ENCODE assay signal across 18 cellular contexts in the genomic region with DNA sequence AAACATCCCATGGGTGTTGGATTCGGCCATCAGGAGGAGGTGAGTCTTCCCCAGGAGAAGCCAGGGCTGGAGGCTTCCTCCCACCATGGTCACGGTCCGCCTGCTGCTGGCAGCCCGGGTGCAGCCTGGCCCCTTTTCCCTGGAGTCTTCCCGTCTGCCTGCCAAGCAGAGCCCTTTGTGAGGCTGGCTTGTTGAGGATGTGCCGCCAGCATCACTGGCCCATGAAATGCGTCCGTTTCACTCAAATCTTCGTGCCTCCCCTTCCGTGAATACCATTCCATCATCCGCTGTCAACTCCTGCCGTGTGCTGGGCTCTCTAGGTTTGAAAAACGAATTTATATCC. TPM values are rescaled to one million over a fixed set of nuclear protein-coding genes. Genes with fewer than 3 reads are reported as not detected.
DNase-seq lines count a peak whose midpoint lies in the region; ATAC-seq and TF ChIP-seq lines count a peak whose summit lies in the region.
"Had no signal": no experiment of that assay in that cellular context is flagged by ENCODE, and none has a peak within 500 bp of the region (broad histone marks: within the 10 kb centered on the region; RNA-seq: fewer than 3 reads in every experiment).

No MANE protein-coding gene starts in this region.

- no peaks in the 10 kb centered on the region for H3K4me1 ChIP-seq in SJCRH30

- H3K27me3 ChIP-seq in dorsolateral prefrontal cortex: no peaks in the 10 kb centered on the region
- no peaks in the 10 kb centered on the region for H3K27me3 ChIP-seq in SJCRH30

- H3K27ac ChIP-seq in dorsolateral prefrontal cortex: peak overlapping the region in 3 of 59 donors; percentile 0 to 10 (median 2)
- H3K27ac ChIP-seq in SJCRH30: no peak overlapping the region
- H3K27ac ChIP-seq: A549, SK-N-MC had no signal

- no peak for ATAC-seq in activated naive CD8-positive, alpha-beta T cell treated with anti-CD3 and anti-CD28 coated beads, Interleukin-2, amount 50 U/mL, for 24 hours
- ATAC-seq: A549 had no signal

- no peaks in the 10 kb centered on the region for H3K27me3 Mint-ChIP-seq in activated naive CD8-positive, alpha-beta T cell treated with anti-CD3 and anti-CD28 coated beads, Interleukin-2, amount 50 U/mL, for 24 hours
- no peaks in the 10 kb centered on the region for H3K27me3 Mint-ChIP-seq in activated naive CD8-positive, alpha-beta T cell treated with anti-CD3 and anti-CD28 coated beads for 36 hours
- H3K27me3 Mint-ChIP-seq in chondrocyte (ENCODE audit: low read depth) (no peaks in the 10 kb centered on the region), nephron progenitor cell (ENCODE audit: low read depth, poor library complexity) (no peaks in the 10 kb centered on the region), osteocyte (ENCODE audit: unreplicated experiment) (no peaks in the 10 kb centered on the region)
- H3K27me3 Mint-ChIP-seq in activated CD4-positive, alpha-beta T cell treated with anti-CD3 and anti-CD28 coated beads, Interleukin-2, amount 10 ng/mL, durations not matched to agents 24 days and 14 days: no peaks in the 10 kb centered on the region

- intact Hi-C loops in activated CD4-positive, alpha-beta T cell treated with anti-CD3 and anti-CD28 coated beads, Interleukin-2, amount 10 ng/mL, durations not matched to agents 24 days and 14 days (cut with micrococcal nuclease): no loop called here
- intact Hi-C loops in dorsolateral prefrontal cortex (cut with DNase I): no loop called here

- H3K9me3 Mint-ChIP-seq in activated naive CD8-positive, alpha-beta T cell treated with anti-CD3 and anti-CD28 coated beads, Interleukin-2, amount 50 U/mL, for 24 hours: no peaks in the 10 kb centered on the region
- H3K9me3 Mint-ChIP-seq in activated naive CD8-positive, alpha-beta T cell treated with anti-CD3 and anti-CD28 coated beads for 36 hours: no peaks in the 10 kb centered on the region
- H3K9me3 Mint-ChIP-seq in chondrocyte (ENCODE audit: low read depth) (no peaks in the 10 kb centered on the region), nephron progenitor cell (no peaks in the 10 kb centered on the region), osteocyte (ENCODE audit: unreplicated experiment) (no peaks in the 10 kb centered on the region)
- H3K9me3 Mint-ChIP-seq in activated CD4-positive, alpha-beta T cell treated with anti-CD3 and anti-CD28 coated beads, Interleukin-2, amount 10 ng/mL, durations not matched to agents 24 days and 14 days: no peaks in the 10 kb centered on the region

- H3K4me3 ChIP-seq in dorsolateral prefrontal cortex (no peak overlapping the region), SJCRH30 (no peak overlapping the region)
- H3K4me3 ChIP-seq: A549, SK-N-MC had no signal

- TF ChIP-seq CTCF in chondrocyte (IDR thresholded peaks at IDR 0.05): no peak
- TF ChIP-seq CTCF in nephron progenitor cell (IDR thresholded peaks at IDR 0.05): no peak
- TF ChIP-seq CTCF in osteocyte (IDR thresholded peaks at IDR 0.05): no peak
- TF ChIP-seq CTCF in dorsolateral prefrontal cortex (IDR thresholded peaks at IDR 0.05 in 54 of 56, conservative IDR thresholded peaks at IDR 0.05 in 2 of 56; ENCODE audit: low read depth in 1 of 56, partially characterized antibody in 56 of 56): no peak

- H3K36me3 Mint-ChIP-seq in activated naive CD8-positive, alpha-beta T cell treated with anti-CD3 and anti-CD28 coated beads, Interleukin-2, amount 50 U/mL, for 24 hours (ENCODE audit: low read depth): peaks cover 42% of the 10 kb centered on the region
- H3K36me3 Mint-ChIP-seq in activated naive CD8-positive, alpha-beta T cell treated with anti-CD3 and anti-CD28 coated beads for 36 hours: peaks cover 32% of the 10 kb centered on the region
- H3K36me3 Mint-ChIP-seq in chondrocyte (ENCODE audit: low read depth) (peaks cover 36% of the 10 kb centered on the region), nephron progenitor cell (ENCODE audit: low read depth) (peaks cover 60% of the 10 kb centered on the region), osteocyte (ENCODE audit: unreplicated experiment) (peaks cover 41% of the 10 kb centered on the region)
- peaks cover 51% of the 10 kb centered on the region for H3K36me3 Mint-ChIP-seq in activated CD4-positive, alpha-beta T cell treated with anti-CD3 and anti-CD28 coated beads, Interleukin-2, amount 10 ng/mL, durations not matched to agents 24 days and 14 days (ENCODE audit: low read depth)

- no peaks in the 10 kb centered on the region for H3K9me3 ChIP-seq in SJCRH30 (replicated peaks)
- H3K9me3 ChIP-seq: A549 had no signal

- H3K27ac Mint-ChIP-seq in activated naive CD8-positive, alpha-beta T cell treated with anti-CD3 and anti-CD28 coated beads, Interleukin-2, amount 50 U/mL, for 24 hours: peak overlapping the region; percentile 22
- H3K27ac Mint-ChIP-seq in activated naive CD8-positive, alpha-beta T cell treated with anti-CD3 and anti-CD28 coated beads for 36 hours: no peak overlapping the region
- H3K27ac Mint-ChIP-seq in chondrocyte (ENCODE audit: unreplicated experiment): peak overlapping the region; percentile 5
- peak overlapping the region; percentile 77 for H3K27ac Mint-ChIP-seq in nephron progenitor cell
- no peak overlapping the region for H3K27ac Mint-ChIP-seq in activated CD4-positive, alpha-beta T cell treated with anti-CD3 and anti-CD28 coated beads, Interleukin-2, amount 10 ng/mL, durations not matched to agents 24 days and 14 days
- H3K27ac Mint-ChIP-seq in osteocyte (ENCODE audit: unreplicated experiment): no peak overlapping the region

- DNase-seq in activated naive CD8-positive, alpha-beta T cell treated with anti-CD3 and anti-CD28 coated beads, Interleukin-2, amount 50 U/mL, for 24 hours: no peak
- no peak for DNase-seq in activated naive CD8-positive, alpha-beta T cell treated with anti-CD3 and anti-CD28 coated beads for 36 hours
- DNase-seq in chondrocyte (ENCODE audit: low spot score) (peak; percentile 61), nephron progenitor cell (no peak), osteocyte (ENCODE audit: extremely low spot score, unreplicated experiment) (no peak), dorsolateral prefrontal cortex (no peak), SJCRH30 (no peak)
- DNase-seq in activated CD4-positive, alpha-beta T cell treated with anti-CD3 and anti-CD28 coated beads, Interleukin-2, amount 10 ng/mL, durations not matched to agents 24 days and 14 days: no peak
- DNase-seq: DMS79, H7, NCI-H1092 treated with DMSO at 0.1 percent for 48 hours, NCI-H2081, NCI-H2227 treated with DMSO at 0.1 percent for 48 hours, NCI-H510A treated with DMSO at 0.1 percent for 48 hours, NCI-H774, Right ventricle myocardium superior had no signal

- peaks cover 27% of the 10 kb centered on the region; the same call in 1 of the 2 replicates for H3K36me3 ChIP-seq in SJCRH30

- peaks cover 5% of the 10 kb centered on the region for H3K4me1 Mint-ChIP-seq in activated naive CD8-positive, alpha-beta T cell treated with anti-CD3 and anti-CD28 coated beads, Interleukin-2, amount 50 U/mL, for 24 hours
- H3K4me1 Mint-ChIP-seq in activated naive CD8-positive, alpha-beta T cell treated with anti-CD3 and anti-CD28 coated beads for 36 hours: peaks cover 11% of the 10 kb centered on the region
- H3K4me1 Mint-ChIP-seq in chondrocyte (ENCODE audit: low read depth): peaks cover 9% of the 10 kb centered on the region
- H3K4me1 Mint-ChIP-seq in nephron progenitor cell: peaks cover 30% of the 10 kb centered on the region
- peaks cover 7% of the 10 kb centered on the region for H3K4me1 Mint-ChIP-seq in activated CD4-positive, alpha-beta T cell treated with anti-CD3 and anti-CD28 coated beads, Interleukin-2, amount 10 ng/mL, durations not matched to agents 24 days and 14 days
- H3K4me1 Mint-ChIP-seq in osteocyte (ENCODE audit: unreplicated experiment): peaks cover under 1% of the 10 kb centered on the region

- H3K4me3 Mint-ChIP-seq in activated naive CD8-positive, alpha-beta T cell treated with anti-CD3 and anti-CD28 coated beads, Interleukin-2, amount 50 U/mL, for 24 hours: no peak overlapping the region
- H3K4me3 Mint-ChIP-seq in activated naive CD8-positive, alpha-beta T cell treated with anti-CD3 and anti-CD28 coated beads for 36 hours: no peak overlapping the region
- no peak overlapping the region for H3K4me3 Mint-ChIP-seq in chondrocyte (ENCODE audit: unreplicated experiment)
- H3K4me3 Mint-ChIP-seq in nephron progenitor cell: no peak overlapping the region
- no peak overlapping the region for H3K4me3 Mint-ChIP-seq in activated CD4-positive, alpha-beta T cell treated with anti-CD3 and anti-CD28 coated beads, Interleukin-2, amount 10 ng/mL, durations not matched to agents 24 days and 14 days
- no peak overlapping the region for H3K4me3 Mint-ChIP-seq in osteocyte (ENCODE audit: unreplicated experiment)

RNA-seq across cellular contexts. Expression of a gene that starts 9.6 kb away (rescaled TPM):
- total RNA-seq in activated naive CD8-positive, alpha-beta T cell treated with anti-CD3 and anti-CD28 coated beads for 36 hours: 10 to 100 TPM; 27.0 to 28.6 TPM
- total RNA-seq in chondrocyte (27.3 to 30.5 TPM (median 29.2 TPM) in 3 replicates), osteocyte (33.6 and 34.7 TPM in 2 replicates), dorsolateral prefrontal cortex (10 to 100 TPM; 35.1 to 60.4 (median 47.0) TPM)
- total RNA-seq in activated CD4-positive, alpha-beta T cell treated with anti-CD3 and anti-CD28 coated beads, Interleukin-2, amount 10 ng/mL, durations not matched to agents 24 days and 14 days: 37.7 and 39.7 TPM in 2 replicates
- total RNA-seq in SJCRH30 (2014; rRNA removed; shearing (Covaris generic)): 20.9 and 25.5 TPM in 2 replicates

RNA-seq across cellular contexts. Expression of a gene that starts 9.7 kb away (rescaled TPM):
- 10 to 100 TPM; 33.0 to 36.4 TPM for total RNA-seq in activated naive CD8-positive, alpha-beta T cell treated with anti-CD3 and anti-CD28 coated beads for 36 hours
- total RNA-seq in chondrocyte (11.5 to 16.2 TPM (median 15.3 TPM) in 3 replicates), osteocyte (11.8 and 12.6 TPM in 2 replicates), dorsolateral prefrontal cortex (10 to 100 TPM in 18 of 120 experiments, 1 to 10 TPM in 102; 3.5 to 17.7 (median 8.1) TPM)
- total RNA-seq in activated CD4-positive, alpha-beta T cell treated with anti-CD3 and anti-CD28 coated beads, Interleukin-2, amount 10 ng/mL, durations not matched to agents 24 days and 14 days: 18.2 and 21.9 TPM in 2 replicates
- 9.7 and 10.3 TPM in 2 replicates for total RNA-seq in SJCRH30 (2014; rRNA removed; shearing (Covaris generic))

RNA-seq across cellular contexts. Expression of a gene that starts 18.7 kb away (rescaled TPM):
- 10 to 100 TPM; 30.2 to 31.8 TPM for total RNA-seq in activated naive CD8-positive, alpha-beta T cell treated with anti-CD3 and anti-CD28 coated beads for 36 hours
- total RNA-seq in chondrocyte (34.1 to 45.7 TPM (median 36.8 TPM) in 3 replicates), osteocyte (50.8 and 52.3 TPM in 2 replicates), dorsolateral prefrontal cortex (10 to 100 TPM; 30.0 to 57.6 (median 41.0) TPM)
- total RNA-seq in activated CD4-positive, alpha-beta T cell treated with anti-CD3 and anti-CD28 coated beads, Interleukin-2, amount 10 ng/mL, durations not matched to agents 24 days and 14 days: 44.1 and 44.6 TPM in 2 replicates
- total RNA-seq in SJCRH30 (2014; rRNA removed; shearing (Covaris generic)): 31.5 and 31.8 TPM in 2 replicates

RNA-seq across cellular contexts. Expression of a gene that starts 18.9 kb away (rescaled TPM):
- total RNA-seq in activated naive CD8-positive, alpha-beta T cell treated with anti-CD3 and anti-CD28 coated beads for 36 hours: 10 to 100 TPM; 70.1 to 73.2 TPM
- total RNA-seq in chondrocyte: 17.2 to 28.8 TPM (median 18.6 TPM) in 3 replicates
- 81.2 and 84.8 TPM in 2 replicates for total RNA-seq in activated CD4-positive, alpha-beta T cell treated with anti-CD3 and anti-CD28 coated beads, Interleukin-2, amount 10 ng/mL, durations not matched to agents 24 days and 14 days
- 21.1 and 22.7 TPM in 2 replicates for total RNA-seq in osteocyte
- total RNA-seq in dorsolateral prefrontal cortex: 10 to 100 TPM in 97 of 120 experiments, 1 to 10 TPM in 23; 7.2 to 21.6 (median 12.4) TPM
- total RNA-seq in SJCRH30 (2014; rRNA removed; shearing (Covaris generic)): 29.7 and 31.8 TPM in 2 replicates

RNA-seq across cellular contexts. Expression of a gene that starts 30.9 kb away (rescaled TPM):
- 1 to 10 TPM in 1 of 2 experiments, under 1 TPM in 1; 0.70 to 1.2 TPM for total RNA-seq in activated naive CD8-positive, alpha-beta T cell treated with anti-CD3 and anti-CD28 coated beads for 36 hours
- 0.38 to 0.65 TPM (median 0.55 TPM) in 3 replicates for total RNA-seq in chondrocyte
- 1.6 and 1.7 TPM in 2 replicates for total RNA-seq in activated CD4-positive, alpha-beta T cell treated with anti-CD3 and anti-CD28 coated beads, Interleukin-2, amount 10 ng/mL, durations not matched to agents 24 days and 14 days
- 0.40 and 0.94 TPM in 2 replicates for total RNA-seq in osteocyte
- 1 to 10 TPM in 60 of 120 experiments, under 1 TPM in 32, not detected in 28; 0.57 to 3.4 (median 1.3) TPM for total RNA-seq in dorsolateral prefrontal cortex
- total RNA-seq in SJCRH30 (2014; rRNA removed; shearing (Covaris generic)): not detected in 2 replicates
- total RNA-seq: H7, Right ventricle myocardium superior had no signal

Comparison
In these comparisons a context has a peak if more than half of its experiments do, and no peak if none do; other contexts are left out.
1. H3K27ac Mint-ChIP-seq: peak in activated naive CD8-positive, alpha-beta T cell treated with anti-CD3 and anti-CD28 coated beads, Interleukin-2, amount 50 U/mL, for 24 hours (single experiment), chondrocyte (single experiment) and nephron progenitor cell (single experiment); none in activated naive CD8-positive, alpha-beta T cell treated with anti-CD3 and anti-CD28 coated beads for 36 hours (single experiment), activated CD4-positive, alpha-beta T cell treated with anti-CD3 and anti-CD28 coated beads, Interleukin-2, amount 10 ng/mL, durations not matched to agents 24 days and 14 days (single experiment) and osteocyte (single experiment).